13 cellular contexts compared by ENCODE assay signal in the genomic region with DNA sequence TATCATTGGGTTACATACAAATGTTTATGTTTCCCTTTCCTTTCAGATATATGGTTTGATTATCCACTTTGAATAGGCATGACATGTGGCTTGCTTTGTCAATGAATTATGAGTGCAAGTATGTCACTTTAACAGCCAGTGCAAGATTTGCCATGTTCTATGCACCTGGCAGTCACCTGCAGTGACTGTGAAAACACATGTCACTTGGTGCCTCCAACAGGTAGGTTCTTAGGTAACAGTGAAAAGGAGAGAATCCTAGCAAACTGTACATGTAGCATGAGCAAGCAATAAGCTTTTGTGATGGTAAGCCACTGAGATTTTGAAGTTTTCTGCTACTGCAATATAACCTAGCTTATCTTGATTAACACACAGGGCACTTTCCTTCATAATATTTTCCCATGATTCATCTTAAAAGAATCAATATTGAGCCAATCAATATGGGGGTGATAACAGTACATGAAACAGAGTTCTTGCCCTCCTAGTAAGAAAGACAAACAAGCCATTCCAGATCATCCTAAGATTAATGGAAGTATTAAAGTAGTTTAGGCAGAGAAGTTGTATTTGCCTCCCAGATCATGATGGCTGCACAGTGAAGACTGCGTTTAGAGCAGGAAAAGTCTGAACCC.
"Had no signal": no experiment of that assay in that cellular context is flagged by ENCODE, and none has a peak within 500 bp of the region (broad histone marks: within the 10 kb centered on the region; RNA-seq: fewer than 3 reads in every experiment).

No MANE protein-coding gene starts in this region.

- H3K36me3 Mint-ChIP-seq: WTC11 had no signal

- H3K4me3 Mint-ChIP-seq: activated CD4-positive, alpha-beta T cell treated with anti-CD3 and anti-CD28 coated beads, Interleukin-2, amount 10 ng/mL, durations not matched to agents 7 days and 5 days; activated naive CD8-positive, alpha-beta T cell treated with anti-CD3 and anti-CD28 coated beads, Interleukin-2, amount 50 U/mL, for 24 hours; central memory CD8-positive, alpha-beta T cell; dendritic cell treated with granulocyte-macrophage colony-stimulating factor and Interleukin-4, amounts not matched to agents 40 ng/mL and 50 ng/mL, for 4 days; neural crest cell; WTC11 had no signal

- H3K79me2 ChIP-seq: parathyroid adenoma had no signal

- H3K27ac Mint-ChIP-seq: activated CD4-positive, alpha-beta T cell treated with anti-CD3 and anti-CD28 coated beads, Interleukin-2, amount 10 ng/mL, durations not matched to agents 7 days and 5 days; activated naive CD8-positive, alpha-beta T cell treated with anti-CD3 and anti-CD28 coated beads, Interleukin-2, amount 50 U/mL, for 24 hours; dendritic cell treated with granulocyte-macrophage colony-stimulating factor and Interleukin-4, amounts not matched to agents 40 ng/mL and 50 ng/mL, for 4 days; WTC11 had no signal

- H3K4me1 Mint-ChIP-seq: activated CD4-positive, alpha-beta T cell treated with anti-CD3 and anti-CD28 coated beads, Interleukin-2, amount 10 ng/mL, durations not matched to agents 7 days and 5 days; central memory CD8-positive, alpha-beta T cell; neural crest cell; WTC11 had no signal

- H2AFZ ChIP-seq: parathyroid adenoma had no signal

- H3K27me3 ChIP-seq: ascending aorta, thyroid gland, vagina had no signal

- H3K4me1 ChIP-seq: ascending aorta, parathyroid adenoma, thyroid gland, vagina had no signal

- H3K36me3 ChIP-seq: ascending aorta, thyroid gland, vagina had no signal

- H3K9me3 ChIP-seq: ascending aorta, thyroid gland, vagina had no signal

- H3K27ac ChIP-seq: ascending aorta, parathyroid adenoma, thyroid gland, vagina had no signal

- H3K9me3 Mint-ChIP-seq: activated CD4-positive, alpha-beta T cell treated with anti-CD3 and anti-CD28 coated beads, Interleukin-2, amount 10 ng/mL, durations not matched to agents 7 days and 5 days; activated naive CD8-positive, alpha-beta T cell treated with anti-CD3 and anti-CD28 coated beads, Interleukin-2, amount 50 U/mL, for 24 hours; central memory CD8-positive, alpha-beta T cell; dendritic cell treated with granulocyte-macrophage colony-stimulating factor and Interleukin-4, amounts not matched to agents 40 ng/mL and 50 ng/mL, for 4 days; neural crest cell; WTC11 had no signal

- DNase-seq: activated CD4-positive, alpha-beta T cell treated with anti-CD3 and anti-CD28 coated beads, Interleukin-2, amount 10 ng/mL, durations not matched to agents 7 days and 5 days; activated CD8-positive, alpha-beta memory T cell treated with anti-CD3 and anti-CD28 coated beads for 24 hours; activated naive CD4-positive, alpha-beta T cell treated with Interleukin-2 at 50 U/mL for 16 hours; activated naive CD8-positive, alpha-beta T cell treated with anti-CD3 and anti-CD28 coated beads, Interleukin-2, amount 50 U/mL, for 24 hours; hypothalamus; thyroid gland had no signal

- H3K4me3 ChIP-seq: ascending aorta, thyroid gland, vagina had no signal

- ATAC-seq: activated naive CD8-positive, alpha-beta T cell treated with anti-CD3 and anti-CD28 coated beads, Interleukin-2, amount 50 U/mL, for 24 hours; WTC11 had no signal
